Comparison of ENCODE assay signal across 30 cellular contexts in genomic region chr6:8155259-8156012, GRCh38.
"Had no signal": no experiment of that assay in that cellular context is flagged by ENCODE, and none has a peak within 500 bp of the region (broad histone marks: within the 10 kb centered on the region; RNA-seq: fewer than 3 reads in every experiment).

No MANE protein-coding gene starts in this region.

- ATAC-seq: activated CD8-positive, alpha-beta T cell treated with anti-CD3 and anti-CD28 coated beads for 36 hours; activated naive CD4-positive, alpha-beta T cell treated with anti-CD3 and anti-CD28 coated beads, Interleukin-2, amount 50 U/mL, for 72 hours; activated naive CD8-positive, alpha-beta T cell treated with anti-CD3 and anti-CD28 coated beads, Interleukin-2, amount 50 U/mL, for 24 hours; activated T-cell treated with anti-CD3 and anti-CD28 coated beads, Interleukin-2, amount 50 U/mL, for 72 hours; activated T-helper 17 cell treated with anti-CD3 and anti-CD28 coated beads, Interleukin-2, amount 50 U/mL, for 72 hours had no signal

- H3K27me3 Mint-ChIP-seq: brain had no signal

- H3K27ac ChIP-seq: KMS-11, PC-9, VCaP had no signal

- H3K4me3 ChIP-seq: PC-9 had no signal

- H3K36me3 Mint-ChIP-seq: activated naive CD4-positive, alpha-beta T cell treated with anti-CD3 and anti-CD28 coated beads, Interleukin-2, amount 50 U/mL, for 72 hours; brain had no signal

- H3K4me1 Mint-ChIP-seq: activated naive CD8-positive, alpha-beta T cell treated with anti-CD3 and anti-CD28 coated beads, Interleukin-2, amount 50 U/mL, for 24 hours; activated T-helper 17 cell treated with anti-CD3 and anti-CD28 coated beads, Interleukin-2, amount 50 U/mL, for 72 hours; brain had no signal

- DNase-seq: activated CD4-positive, alpha-beta T cell treated with anti-CD3 and anti-CD28 coated beads for 1 hour; activated CD4-positive, alpha-beta T cell treated with anti-CD3 and anti-CD28 coated beads for 48 hours; activated CD4-positive, CD25-positive, alpha-beta regulatory T cell; activated CD8-positive, alpha-beta T cell treated with anti-CD3 and anti-CD28 coated beads for 36 hours; activated effector memory CD4-positive, alpha-beta T cell treated with anti-CD3 and anti-CD28 coated beads, Interleukin-2, amount 50 U/mL, for 16 hours; activated naive CD4-positive, alpha-beta T cell treated with Interleukin-2 at 50 U/mL for 16 hours; activated naive CD8-positive, alpha-beta T cell treated with anti-CD3 and anti-CD28 coated beads, Interleukin-2, amount 50 U/mL, for 24 hours; activated T-cell treated with anti-CD3 and anti-CD28 coated beads, Interleukin-2, amount 50 U/mL, for 1 hour; activated T-cell treated with anti-CD3 and anti-CD28 coated beads, Interleukin-2, amount 50 U/mL, for 72 hours; anterior cingulate cortex; caudate nucleus; cerebellar nuclear complex; NCI-H1105; NCI-H1417 treated with DMSO at 0.1 percent for 48 hours; NCI-H1694; NCI-H1930; NCI-H345; NCI-H524 treated with DMSO at 0.1 percent for 48 hours; PC-9; Right ventricle myocardium superior; SW 1271; T-helper 1 cell; T-helper 2 cell; T-helper 9 cell had no signal

- H3K4me3 Mint-ChIP-seq: activated CD8-positive, alpha-beta T cell treated with anti-CD3 and anti-CD28 coated beads for 36 hours; activated naive CD8-positive, alpha-beta T cell treated with anti-CD3 and anti-CD28 coated beads, Interleukin-2, amount 50 U/mL, for 24 hours; activated T-cell treated with anti-CD3 and anti-CD28 coated beads, Interleukin-2, amount 50 U/mL, for 72 hours; activated T-helper 17 cell treated with anti-CD3 and anti-CD28 coated beads, Interleukin-2, amount 50 U/mL, for 72 hours; brain had no signal

- H3K27ac Mint-ChIP-seq: activated CD8-positive, alpha-beta T cell treated with anti-CD3 and anti-CD28 coated beads for 36 hours; activated naive CD4-positive, alpha-beta T cell treated with anti-CD3 and anti-CD28 coated beads, Interleukin-2, amount 50 U/mL, for 72 hours; activated naive CD8-positive, alpha-beta T cell treated with anti-CD3 and anti-CD28 coated beads, Interleukin-2, amount 50 U/mL, for 24 hours; activated T-cell treated with anti-CD3 and anti-CD28 coated beads, Interleukin-2, amount 50 U/mL, for 72 hours; activated T-helper 17 cell treated with anti-CD3 and anti-CD28 coated beads, Interleukin-2, amount 50 U/mL, for 72 hours; brain had no signal

- H3K9me3 Mint-ChIP-seq: activated naive CD4-positive, alpha-beta T cell treated with anti-CD3 and anti-CD28 coated beads, Interleukin-2, amount 50 U/mL, for 72 hours; activated naive CD8-positive, alpha-beta T cell treated with anti-CD3 and anti-CD28 coated beads, Interleukin-2, amount 50 U/mL, for 24 hours; activated T-cell treated with anti-CD3 and anti-CD28 coated beads, Interleukin-2, amount 50 U/mL, for 72 hours; activated T-helper 17 cell treated with anti-CD3 and anti-CD28 coated beads, Interleukin-2, amount 50 U/mL, for 72 hours had no signal

- FAIRE-seq: bronchial epithelial cell had no signal
